Comparison of ENCODE assay signal across 1 cellular context in genomic region chr2:146734042-146734715, GRCh38.
TF ChIP-seq lines count a peak whose summit lies in the region.

No MANE protein-coding gene starts in this region.

TF ChIP-seq in IMR-90, 13 proteins besides CTCF, POLR2A, EP300 and RAD21 (continued from another document):
- TF ChIP-seq RCOR1 (IDR thresholded peaks at IDR 0.05; ENCODE audit: insufficient replicate concordance, low read length) (no peak), NFE2L2 (IDR thresholded peaks at IDR 0.05; ENCODE audit: low read depth, low read length) (no peak), MXI1 (IDR thresholded peaks at IDR 0.05; ENCODE audit: borderline replicate concordance, low read depth, low read length) (no peak), BHLHE40 (IDR thresholded peaks at IDR 0.05; ENCODE audit: low read depth, low read length) (no peak)
TF ChIP-seq in IMR-90: peak in this region for 2.
